ENCODE assay signal across 8 cellular contexts in the genomic region with DNA sequence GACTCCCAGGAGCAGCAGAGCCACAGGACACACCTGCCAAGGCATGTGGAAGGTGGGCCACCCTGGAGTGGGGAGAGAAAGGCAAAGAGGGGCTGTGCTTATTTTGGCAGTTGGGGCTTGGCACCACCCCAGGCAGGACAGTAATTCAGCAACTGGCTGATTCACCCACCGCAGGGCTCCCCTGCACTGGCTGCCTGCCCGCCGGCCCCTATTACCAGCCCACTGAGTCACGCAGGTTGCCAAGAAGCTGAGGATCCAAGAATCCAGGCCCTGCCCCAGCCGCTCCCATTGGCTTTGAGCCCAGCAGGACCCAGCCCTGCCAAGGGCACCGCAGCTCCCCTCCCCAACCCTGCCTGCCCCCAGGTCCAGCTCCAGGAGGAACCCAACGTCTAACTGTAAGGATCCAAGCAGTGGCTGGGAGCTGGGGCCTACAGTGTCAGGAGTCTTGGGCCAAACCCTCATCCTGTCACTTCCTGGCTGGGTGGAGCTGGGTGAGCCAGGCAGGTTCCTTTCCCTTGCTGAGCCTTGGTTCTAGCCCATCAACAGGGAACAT. TPM values are rescaled to one million over a fixed set of nuclear protein-coding genes. Genes with fewer than 3 reads are reported as not detected.
DNase-seq lines count a peak whose midpoint lies in the region; ATAC-seq and TF ChIP-seq lines count a peak whose summit lies in the region.

No MANE protein-coding gene starts in this region.

- H3K36me3 Mint-ChIP-seq in activated T-cell treated with anti-CD3 and anti-CD28 coated beads, Interleukin-2, amount 50 U/mL, for 4 hours (ENCODE audit: insufficient read depth): peaks cover 1% of the 10 kb centered on the region

- peaks cover 63 to 99% (median 70%) of the 10 kb centered on the region in 3 donors for H3K4me1 ChIP-seq in esophagus squamous epithelium

- WGBS in esophagus squamous epithelium, 2 donors: 16% methylated on average over 4 of the region's 7 CpGs; no CpG with 5 or more reads in 1 of the 2 donors

- H3K4me3 ChIP-seq in AG04450 (ENCODE audit: low read depth, low read length) (no peak overlapping the region), MG63 (no peak overlapping the region), esophagus squamous epithelium (peak overlapping the region in 1 of 4 donors; percentile 16)

- no peak for TF ChIP-seq CTCF in AG04450 (IDR thresholded peaks at IDR 0.05; ENCODE audit: low read depth, low read length)
- no peak for TF ChIP-seq CTCF in esophagus squamous epithelium (IDR thresholded peaks at IDR 0.05)
- no peak for TF ChIP-seq CTCF in omental fat pad (IDR thresholded peaks at IDR 0.05)

- no peaks in the 10 kb centered on the region for H3K27me3 ChIP-seq in AG04450 (ENCODE audit: control insufficient read depth, insufficient read depth, low read length)
- H3K27me3 ChIP-seq in MG63: no peaks in the 10 kb centered on the region
- H3K27me3 ChIP-seq in esophagus squamous epithelium: no peaks in the 10 kb centered on the region

- no peak for TF ChIP-seq POLR2A in esophagus squamous epithelium (IDR thresholded peaks at IDR 0.05)

- POLR2A ChIA-PET in AG04450 (lab: Yijun Ruan, JAX): interaction anchor here (1.0 to 1.1 kb wide), 3 partner anchors 8 to 105 kb away, joined by 3 to 4 read pairs (median 3); no protein-coding TSS in a partner anchor

- H3K4me1 Mint-ChIP-seq in activated T-cell treated with anti-CD3 and anti-CD28 coated beads, Interleukin-2, amount 50 U/mL, for 4 hours (ENCODE audit: low read depth): peaks cover 68% of the 10 kb centered on the region

- intact Hi-C loops in esophagus squamous epithelium (cut with DNase I): no loop called here

- CTCF ChIA-PET in AG04450 (lab: Charles Lee): interaction anchor here (1.5 to 6.6 kb wide), 3 partner anchors 9 to 113 kb away, joined by 3 to 53 read pairs (median 27); no protein-coding TSS in a partner anchor

- H3K9me3 ChIP-seq in AG04450 (ENCODE audit: control insufficient read depth, insufficient read depth, low read length): no peaks in the 10 kb centered on the region; the same call in 1 of the 2 replicates
- H3K9me3 ChIP-seq in MG63: no peaks in the 10 kb centered on the region
- H3K9me3 ChIP-seq in esophagus squamous epithelium: no peaks in the 10 kb centered on the region

- H3K4me3 Mint-ChIP-seq in activated T-cell treated with anti-CD3 and anti-CD28 coated beads, Interleukin-2, amount 50 U/mL, for 4 hours: peak overlapping the region; percentile 19

- no peaks in the 10 kb centered on the region for H3K27me3 Mint-ChIP-seq in activated T-cell treated with anti-CD3 and anti-CD28 coated beads, Interleukin-2, amount 50 U/mL, for 4 hours (ENCODE audit: low read depth)

- H3K27ac ChIP-seq in AG04450 (ENCODE audit: low read depth, low read length) (peak overlapping the region; percentile 73), esophagus squamous epithelium (peak overlapping the region; percentile 95 to 97 (median 96))

- H3K9me3 Mint-ChIP-seq in activated T-cell treated with anti-CD3 and anti-CD28 coated beads, Interleukin-2, amount 50 U/mL, for 4 hours: no peaks in the 10 kb centered on the region

- H3K36me3 ChIP-seq in MG63 (no peaks in the 10 kb centered on the region; the same call in 1 of the 2 replicates), esophagus squamous epithelium (peaks cover 0 to 11% (median 0%) of the 10 kb centered on the region in 3 donors)

- ATAC-seq in activated T-cell treated with anti-CD3 and anti-CD28 coated beads, Interleukin-2, amount 50 U/mL, for 4 hours: peak; percentile 53 to 54
- ATAC-seq in omental fat pad (ENCODE audit: low FRiP score) (peak; percentile 86), GM19351 (IDR thresholded peaks at IDR 0.05; ENCODE audit: unreplicated experiment) (no peak), GM19328 (IDR thresholded peaks at IDR 0.05; ENCODE audit: unreplicated experiment) (no peak)

- no peak for DNase-seq in AG04450 (ENCODE audit: low read depth, low spot score)
- DNase-seq in MG63: peak; percentile 99
- peak; percentile 52 for DNase-seq in activated T-cell treated with anti-CD3 and anti-CD28 coated beads, Interleukin-2, amount 50 U/mL, for 4 hours
- DNase-seq in esophagus squamous epithelium (lab: John Stamatoyannopoulos, UW): no peak
- DNase-seq in omental fat pad (ENCODE audit: low spot score): peak; percentile 91
- DNase-seq in pons (ENCODE audit: low spot score): no peak

RNA-seq across cellular contexts. Expression of a gene that starts 14.2 kb away (rescaled TPM):
- polyA plus RNA-seq in AG04450 (2011; rRNA removed): 19.1 and 25.4 TPM in 2 replicates
- polyA minus RNA-seq in AG04450 (2011; rRNA and poly(A)+ RNA removed): 11.2 and 13.1 TPM in 2 replicates
- 21.4 and 22.8 TPM in 2 replicates for total RNA-seq in MG63 (2014; rRNA removed; shearing (Covaris generic); ENCODE audit: low replicate concordance)
- 10 to 100 TPM; 43.2 to 46.7 (median 45.2) TPM for total RNA-seq in activated T-cell treated with anti-CD3 and anti-CD28 coated beads, Interleukin-2, amount 50 U/mL, for 4 hours
- total RNA-seq in esophagus squamous epithelium (10 to 100 TPM; 53.4 to 71.1 (median 55.3) TPM), omental fat pad (100 to 1,000 TPM in 1 of 4 donors, 10 to 100 TPM in 3; 33.9 to 177 (median 68.9) TPM)

RNA-seq across cellular contexts. Expression of a gene that starts 28.4 kb away (rescaled TPM):
- polyA plus RNA-seq in AG04450 (2011; rRNA removed): 3.5 TPM in 2 replicates
- 6.2 and 6.4 TPM in 2 replicates for polyA minus RNA-seq in AG04450 (2011; rRNA and poly(A)+ RNA removed)
- total RNA-seq in MG63 (2014; rRNA removed; shearing (Covaris generic); ENCODE audit: low replicate concordance): 7.2 and 7.6 TPM in 2 replicates
- 1 to 10 TPM; 3.0 to 3.3 (median 3.2) TPM for total RNA-seq in activated T-cell treated with anti-CD3 and anti-CD28 coated beads, Interleukin-2, amount 50 U/mL, for 4 hours
- total RNA-seq in esophagus squamous epithelium: 1 to 10 TPM; 3.0 to 8.8 (median 3.8) TPM
- 10 to 100 TPM; 23.4 to 29.1 (median 26.9) TPM for total RNA-seq in omental fat pad

Comparison
In these comparisons a context has a peak if more than half of its experiments do, and no peak if none do; other contexts are left out.
1. DNase-seq: peak in MG63 (single experiment), activated T-cell treated with anti-CD3 and anti-CD28 coated beads, Interleukin-2, amount 50 U/mL, for 4 hours (single experiment) and omental fat pad (single experiment); none in AG04450 (single experiment), esophagus squamous epithelium (single experiment) and pons (single experiment).
2. ATAC-seq: peak in activated T-cell treated with anti-CD3 and anti-CD28 coated beads, Interleukin-2, amount 50 U/mL, for 4 hours (2 of 2) and omental fat pad (single experiment); none in GM19351 (single experiment) and GM19328 (single experiment).